Comparison of ENCODE assay signal across 15 cellular contexts in genomic region chr13:27028683-27029480, GRCh38.
DNase-seq lines count a peak whose midpoint lies in the region; ATAC-seq and TF ChIP-seq lines count a peak whose summit lies in the region.
"Had no signal": no experiment of that assay in that cellular context is flagged by ENCODE, and none has a peak within 500 bp of the region (broad histone marks: within the 10 kb centered on the region; RNA-seq: fewer than 3 reads in every experiment).

No MANE protein-coding gene starts in this region.

- H3K27me3 Mint-ChIP-seq in nephron progenitor cell (ENCODE audit: low read depth, poor library complexity) = peaks cover 27% of the 10 kb centered on the region

- H3K4me1 ChIP-seq in HEK293 (ENCODE audit: control insufficient read depth, insufficient read depth, low read length) (no peaks in the 10 kb centered on the region; the same call in 1 of the 2 replicates), Panc1 (ENCODE audit: control insufficient read depth, insufficient read depth, low read length) (peaks cover 30% of the 10 kb centered on the region)

- H3K36me3 Mint-ChIP-seq in nephron progenitor cell (ENCODE audit: low read depth) = no peaks in the 10 kb centered on the region
- H3K36me3 Mint-ChIP-seq: CD8-positive, alpha-beta T cell had no signal

- H3K36me3 ChIP-seq in HEK293 (ENCODE audit: control insufficient read depth in 2 of 2, insufficient read depth in 1 of 2, low read length in 2 of 2) (no peaks in the 10 kb centered on the region), Panc1 (ENCODE audit: control insufficient read depth, insufficient read depth, low read length) (no peaks in the 10 kb centered on the region)
- H3K36me3 ChIP-seq: BLaER1 treated with 17β-estradiol and CSF1 and Interleukin-3, amounts not matched to agents 10 nM and 100 nM had no signal

- CTCF ChIA-PET in HEK293 (lab: Yijun Ruan, JAX) (interaction anchor here (0.7 kb wide), 1 partner anchor 14 kb away, joined by 3 read pairs; no protein-coding TSS in a partner anchor), Panc1 (lab: Charles Lee) (no interaction called here)

- no peak overlapping the region for H3K4me3 ChIP-seq in HEK293 (ENCODE audit: low read depth, low read length)
- no peak overlapping the region for H3K4me3 ChIP-seq in NB4 (ENCODE audit: low read depth, low read length)
- no peak overlapping the region for H3K4me3 ChIP-seq in Panc1 (ENCODE audit: low read depth in 2 of 2, low read length in 2 of 2)
- H3K4me3 ChIP-seq: BLaER1 treated with 17β-estradiol and CSF1 and Interleukin-3, amounts not matched to agents 10 nM and 100 nM had no signal

- H3K27ac ChIP-seq in HEK293 (ENCODE audit: extremely low read depth, low read depth, low read length) (peak overlapping the region; percentile 6; the same call in 1 of the 2 replicates), Panc1 (ENCODE audit: low read length) (peak overlapping the region; percentile 91)
- H3K27ac ChIP-seq: BLaER1 treated with 17β-estradiol and CSF1 and Interleukin-3, amounts not matched to agents 10 nM and 100 nM; HL-60 had no signal

- no peak overlapping the region for H3K4me3 Mint-ChIP-seq in nephron progenitor cell
- H3K4me3 Mint-ChIP-seq: B cell; CD8-positive, alpha-beta T cell; H9 had no signal

- ATAC-seq in Panc1 = no peak
- ATAC-seq in HG03175 (IDR thresholded peaks at IDR 0.05; ENCODE audit: unreplicated experiment) = no peak
- ATAC-seq in left lobe of liver = no peak
- ATAC-seq: CD8-positive, alpha-beta T cell had no signal

- no peak for TF ChIP-seq POLR2A in NB4 (IDR thresholded peaks at IDR 0.05; ENCODE audit: extremely low read depth, insufficient read length)

- POLR2A ChIA-PET in HEK293 (lab: Yijun Ruan, JAX) = no interaction called here
- POLR2A ChIA-PET in Panc1 (lab: Charles Lee) = no interaction called here

- in situ Hi-C loops in Panc1 (cut with HindIII; ENCODE audit: low pct_unique_long_range_greater_than_20kb, low sequenced_read_pairs) = no loop called here

- TF ChIP-seq CTCF in HEK293 (tag by site-specific recombination; IDR thresholded peaks at IDR 0.05) = no peak
- no peak for TF ChIP-seq CTCF in NB4 (IDR thresholded peaks at IDR 0.05; ENCODE audit: low read depth, low read length)
- TF ChIP-seq CTCF in Panc1 (IDR thresholded peaks at IDR 0.05) = no peak
- no peak for TF ChIP-seq CTCF in nephron progenitor cell (IDR thresholded peaks at IDR 0.05)

- H3K27me3 ChIP-seq in Panc1 (ENCODE audit: control insufficient read depth, insufficient read depth, low read length) = no peaks in the 10 kb centered on the region
- H3K27me3 ChIP-seq: BLaER1 treated with 17β-estradiol and CSF1 and Interleukin-3, amounts not matched to agents 10 nM and 100 nM had no signal

- H3K27ac Mint-ChIP-seq in nephron progenitor cell = peak overlapping the region; percentile 73
- H3K27ac Mint-ChIP-seq: B cell; CD8-positive, alpha-beta T cell; H9 had no signal

- intact Hi-C loops in Panc1 (cut with micrococcal nuclease; ENCODE audit: unreplicated experiment) = no loop called here

- no peaks in the 10 kb centered on the region for H3K9me3 ChIP-seq in HEK293 (ENCODE audit: control insufficient read depth, insufficient read depth, low read depth, low read length)
- peaks cover 7% of the 10 kb centered on the region; the same call in 1 of the 2 replicates for H3K9me3 ChIP-seq in Panc1 (ENCODE audit: control insufficient read depth, insufficient read depth, low read depth, low read length)
- H3K9me3 ChIP-seq: BLaER1 treated with 17β-estradiol and CSF1 and Interleukin-3, amounts not matched to agents 10 nM and 100 nM had no signal

- no TSS peak for BruUV-seq in Panc1 (replicated peaks; lab: Mats Ljungman, UMichigan)

- peak; percentile 58 for DNase-seq in NB4 (ENCODE audit: low read depth)
- no peak for DNase-seq in Panc1 (ENCODE audit: low read depth, low spot score)
- no peak for DNase-seq in nephron progenitor cell
- DNase-seq in cerebellum (ENCODE audit: low spot score) = no peak
- no peak for DNase-seq in left lobe of liver (ENCODE audit: low spot score)
- DNase-seq: Calu3; CD8-positive, alpha-beta T cell; DMS79 treated with DMSO at 0.1 percent for 48 hours; GF-D8 had no signal

- peaks cover 5% of the 10 kb centered on the region for H3K9me3 Mint-ChIP-seq in nephron progenitor cell
- H3K9me3 Mint-ChIP-seq: CD8-positive, alpha-beta T cell had no signal

- peaks cover 30% of the 10 kb centered on the region for H3K4me1 Mint-ChIP-seq in nephron progenitor cell

TF ChIP-seq in HEK293, 187 proteins besides CTCF, POLR2A, EP300 and RAD21:
- TF ChIP-seq FEZF1 (tag by site-specific recombination; IDR thresholded peaks at IDR 0.05) (0 out of 2 replicates have a peak, but pooled peaks have one; percentile 24), ZNF473 (tag by site-specific recombination; IDR thresholded peaks at IDR 0.05) (no peak), ZNF24 (tag by site-specific recombination; IDR thresholded peaks at IDR 0.05) (0 out of 2 replicates have a peak, but pooled peaks have one; percentile 29), ZNF10 (tag by site-specific recombination; IDR thresholded peaks at IDR 0.05) (no peak), ZNF488 (tag by site-specific recombination; IDR thresholded peaks at IDR 0.05) (no peak), ZNF311 (tag by site-specific recombination; IDR thresholded peaks at IDR 0.05; ENCODE audit: borderline replicate concordance) (no peak), MZF1 (tag by site-specific recombination; IDR thresholded peaks at IDR 0.05; ENCODE audit: borderline replicate concordance) (0 out of 2 replicates have a peak, but pooled peaks have one; percentile 79), ZXDB (tag by site-specific recombination; IDR thresholded peaks at IDR 0.05) (peak; percentile 19; the same call in 1 of the 2 replicates)
TF ChIP-seq in HEK293: peak in this region for 4.
